ENCODE assay signal across 23 cellular contexts in the genomic region with DNA sequence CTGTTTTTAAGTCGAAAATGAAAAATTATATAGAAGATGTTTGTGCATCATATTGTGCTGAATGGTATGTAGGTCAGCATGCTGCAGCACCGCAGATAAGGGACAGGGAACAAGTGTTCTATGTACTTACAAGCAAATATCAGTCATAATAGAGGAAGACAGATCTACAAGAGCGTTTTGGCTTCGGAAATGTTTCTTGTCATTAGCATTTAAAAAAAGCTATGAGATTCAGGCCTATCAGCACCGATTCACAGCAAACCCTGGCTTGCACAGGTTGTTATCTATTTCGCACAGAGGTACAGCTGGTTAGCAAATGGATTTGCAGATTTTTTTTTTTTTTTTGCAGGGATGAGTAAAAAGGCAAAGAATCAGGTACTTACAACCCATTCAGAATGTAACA.
"Had no signal": no experiment of that assay in that cellular context is flagged by ENCODE, and none has a peak within 500 bp of the region (broad histone marks: within the 10 kb centered on the region; RNA-seq: fewer than 3 reads in every experiment).

No MANE protein-coding gene starts in this region.

- H3K9me3 Mint-ChIP-seq: endodermal cell had no signal

- H3K4me3 ChIP-seq: breast epithelium, coronary artery, gastroesophageal sphincter, lung, transverse colon had no signal

- H3K4me1 Mint-ChIP-seq: stimulated activated memory B cell treated with anti-CD40 and anti-IgM and Interleukin-4, amounts not matched to agents 10 μg/mL and 1 μg/mL and 100 μg/mL, for 72 hours had no signal

- ATAC-seq: gastroesophageal sphincter; sciatic nerve; stimulated activated memory B cell treated with anti-CD40 and anti-IgM and Interleukin-4, amounts not matched to agents 10 μg/mL and 1 μg/mL and 100 μg/mL, for 72 hours had no signal

- H3K27ac Mint-ChIP-seq: activated CD4-positive, alpha-beta memory T cell treated with anti-CD3 and anti-CD28 coated beads for 36 hours; activated naive CD8-positive, alpha-beta T cell treated with anti-CD3 and anti-CD28 coated beads for 36 hours; endodermal cell; naive B cell; stimulated activated memory B cell treated with anti-CD40 and anti-IgM and Interleukin-4, amounts not matched to agents 10 μg/mL and 1 μg/mL and 100 μg/mL, for 72 hours; T-helper 2 cell treated with Interferon-gamma antibody and Interleukin-4, amounts not matched to agents 5 μg/mL and 100 μg/mL, for 36 hours had no signal

- H3K9me3 ChIP-seq: breast epithelium, gastroesophageal sphincter, transverse colon had no signal

- DNase-seq: activated CD4-positive, alpha-beta memory T cell treated with anti-CD3 and anti-CD28 coated beads for 36 hours; activated CD4-positive, alpha-beta T cell treated with anti-CD3 and anti-CD28 coated beads for 48 hours; activated CD4-positive, CD25-positive, alpha-beta regulatory T cell; activated naive CD4-positive, alpha-beta T cell treated with Interleukin-2 at 50 U/mL for 16 hours; activated naive CD8-positive, alpha-beta T cell treated with anti-CD3 and anti-CD28 coated beads for 36 hours; activated T-cell treated with anti-CD3 and anti-CD28 coated beads, Interleukin-2, amount 50 U/mL, for 48 hours; cerebellar nuclear complex; endodermal cell; head of caudate nucleus; kidney; naive B cell; nucleus accumbens; small intestine; stimulated activated CD4-positive, alpha-beta T cell treated with anti-CD3 and anti-CD28 coated beads, Interleukin-15, amount 100 ng/mL, for 24 hours; transverse colon had no signal

- H3K27ac ChIP-seq: breast epithelium, coronary artery, gastroesophageal sphincter, parathyroid adenoma, transverse colon had no signal

- H3K4me3 Mint-ChIP-seq: activated CD4-positive, alpha-beta memory T cell treated with anti-CD3 and anti-CD28 coated beads for 36 hours; activated naive CD8-positive, alpha-beta T cell treated with anti-CD3 and anti-CD28 coated beads for 36 hours; endodermal cell; naive B cell; stimulated activated memory B cell treated with anti-CD40 and anti-IgM and Interleukin-4, amounts not matched to agents 10 μg/mL and 1 μg/mL and 100 μg/mL, for 72 hours; T-helper 2 cell treated with Interferon-gamma antibody and Interleukin-4, amounts not matched to agents 5 μg/mL and 100 μg/mL, for 36 hours had no signal

- H3K36me3 ChIP-seq: breast epithelium, gastroesophageal sphincter, transverse colon had no signal

- H3K36me3 Mint-ChIP-seq: activated CD4-positive, alpha-beta memory T cell treated with anti-CD3 and anti-CD28 coated beads for 36 hours; activated naive CD8-positive, alpha-beta T cell treated with anti-CD3 and anti-CD28 coated beads for 36 hours; stimulated activated memory B cell treated with anti-CD40 and anti-IgM and Interleukin-4, amounts not matched to agents 10 μg/mL and 1 μg/mL and 100 μg/mL, for 72 hours had no signal

- H3K27me3 ChIP-seq: breast epithelium, gastroesophageal sphincter, transverse colon had no signal

- H3K4me1 ChIP-seq: breast epithelium, gastroesophageal sphincter had no signal
